ENCODE assay signal across 2 cellular contexts in the genomic region with DNA sequence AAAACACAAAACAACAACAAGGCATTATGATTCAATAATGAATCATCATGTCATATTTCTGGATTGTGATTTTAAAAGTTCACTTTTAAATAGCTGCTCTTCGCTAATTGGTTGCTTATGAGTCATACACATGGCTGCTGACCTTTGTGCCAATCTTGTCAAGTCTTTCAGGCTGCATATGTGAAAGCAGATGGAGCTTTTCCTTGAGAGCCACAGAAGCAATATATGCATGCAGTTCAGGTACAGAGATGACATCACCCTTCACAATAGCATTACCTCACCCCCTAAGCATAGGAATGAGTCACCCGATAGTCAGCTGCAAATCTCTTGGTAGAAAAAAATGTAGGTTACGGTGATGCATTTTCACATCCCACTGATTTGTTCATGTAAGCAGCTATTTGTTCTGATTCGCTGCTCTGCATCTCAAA.
TF ChIP-seq lines count a peak whose summit lies in the region.

No MANE protein-coding gene starts in this region.

TF ChIP-seq in SK-N-SH, 30 proteins besides CTCF, POLR2A, EP300 and RAD21 (continued from another document and continues in another):
- TF ChIP-seq NRF1 (IDR thresholded peaks at IDR 0.05; ENCODE audit: low read depth, low read length) (no peak), MXI1 (IDR thresholded peaks at IDR 0.05; ENCODE audit: low read depth, low read length) (peak; percentile 41; the same call in 1 of the 2 replicates), RXRA (IDR thresholded peaks at IDR 0.05; ENCODE audit: borderline replicate concordance, low read depth) (peak; percentile 81), RFX5 (IDR thresholded peaks at IDR 0.05; ENCODE audit: low read length) (no peak), SMC3 (IDR thresholded peaks at IDR 0.05; ENCODE audit: low read depth, low read length) (no peak), GATA2 (CRISPR knock-in tag; IDR thresholded peaks at IDR 0.05) (no peak), EZH2phosphoT487 (IDR thresholded peaks at IDR 0.05; ENCODE audit: borderline replicate concordance, low read depth) (no peak), FOSL2 (IDR thresholded peaks at IDR 0.05; ENCODE audit: borderline replicate concordance, low read depth) (no peak; the same call in none of the 2 replicates), FOXJ3 (CRISPR knock-in tag; IDR thresholded peaks at IDR 0.05) (no peak), GABPA (IDR thresholded peaks at IDR 0.05; ENCODE audit: low read depth) (no peak), FOXM1 (IDR thresholded peaks at IDR 0.05; ENCODE audit: low read depth) (0 out of 2 replicates have a peak, but pooled peaks have one; percentile 32), ELF1 (IDR thresholded peaks at IDR 0.05) (no peak), TAF1 (IDR thresholded peaks at IDR 0.05; ENCODE audit: borderline replicate concordance, low read depth, low read length) (no peak), SIN3A (IDR thresholded peaks at IDR 0.05; ENCODE audit: borderline replicate concordance, low read depth, low read length) (no peak), NFIC (IDR thresholded peaks at IDR 0.05; ENCODE audit: borderline replicate concordance) (peak; percentile 28; the same call in 1 of the 2 replicates), CHD2 (IDR thresholded peaks at IDR 0.05; ENCODE audit: low read length, partially characterized antibody) (no peak), JUND (IDR thresholded peaks at IDR 0.05) (peak; percentile 97), TEAD4 (IDR thresholded peaks at IDR 0.05; ENCODE audit: borderline replicate concordance, insufficient read depth) (peak; percentile 52; the same call in 1 of the 2 replicates)
- TF ChIP-seq, protein P1, sequence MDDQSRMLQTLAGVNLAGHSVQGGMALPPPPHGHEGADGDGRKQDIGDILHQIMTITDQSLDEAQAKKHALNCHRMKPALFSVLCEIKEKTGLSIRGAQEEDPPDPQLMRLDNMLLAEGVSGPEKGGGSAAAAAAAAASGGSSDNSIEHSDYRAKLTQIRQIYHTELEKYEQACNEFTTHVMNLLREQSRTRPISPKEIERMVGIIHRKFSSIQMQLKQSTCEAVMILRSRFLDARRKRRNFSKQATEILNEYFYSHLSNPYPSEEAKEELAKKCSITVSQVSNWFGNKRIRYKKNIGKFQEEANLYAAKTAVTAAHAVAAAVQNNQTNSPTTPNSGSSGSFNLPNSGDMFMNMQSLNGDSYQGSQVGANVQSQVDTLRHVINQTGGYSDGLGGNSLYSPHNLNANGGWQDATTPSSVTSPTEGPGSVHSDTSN (IDR thresholded peaks at IDR 0.05): peak; percentile 80
- TF ChIP-seq, protein P2, sequence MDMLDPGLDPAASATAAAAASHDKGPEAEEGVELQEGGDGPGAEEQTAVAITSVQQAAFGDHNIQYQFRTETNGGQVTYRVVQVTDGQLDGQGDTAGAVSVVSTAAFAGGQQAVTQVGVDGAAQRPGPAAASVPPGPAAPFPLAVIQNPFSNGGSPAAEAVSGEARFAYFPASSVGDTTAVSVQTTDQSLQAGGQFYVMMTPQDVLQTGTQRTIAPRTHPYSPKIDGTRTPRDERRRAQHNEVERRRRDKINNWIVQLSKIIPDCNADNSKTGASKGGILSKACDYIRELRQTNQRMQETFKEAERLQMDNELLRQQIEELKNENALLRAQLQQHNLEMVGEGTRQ (IDR thresholded peaks at IDR 0.05; ENCODE audit: borderline replicate concordance, low read depth, low read length): no peak
- TF ChIP-seq, protein P3, sequence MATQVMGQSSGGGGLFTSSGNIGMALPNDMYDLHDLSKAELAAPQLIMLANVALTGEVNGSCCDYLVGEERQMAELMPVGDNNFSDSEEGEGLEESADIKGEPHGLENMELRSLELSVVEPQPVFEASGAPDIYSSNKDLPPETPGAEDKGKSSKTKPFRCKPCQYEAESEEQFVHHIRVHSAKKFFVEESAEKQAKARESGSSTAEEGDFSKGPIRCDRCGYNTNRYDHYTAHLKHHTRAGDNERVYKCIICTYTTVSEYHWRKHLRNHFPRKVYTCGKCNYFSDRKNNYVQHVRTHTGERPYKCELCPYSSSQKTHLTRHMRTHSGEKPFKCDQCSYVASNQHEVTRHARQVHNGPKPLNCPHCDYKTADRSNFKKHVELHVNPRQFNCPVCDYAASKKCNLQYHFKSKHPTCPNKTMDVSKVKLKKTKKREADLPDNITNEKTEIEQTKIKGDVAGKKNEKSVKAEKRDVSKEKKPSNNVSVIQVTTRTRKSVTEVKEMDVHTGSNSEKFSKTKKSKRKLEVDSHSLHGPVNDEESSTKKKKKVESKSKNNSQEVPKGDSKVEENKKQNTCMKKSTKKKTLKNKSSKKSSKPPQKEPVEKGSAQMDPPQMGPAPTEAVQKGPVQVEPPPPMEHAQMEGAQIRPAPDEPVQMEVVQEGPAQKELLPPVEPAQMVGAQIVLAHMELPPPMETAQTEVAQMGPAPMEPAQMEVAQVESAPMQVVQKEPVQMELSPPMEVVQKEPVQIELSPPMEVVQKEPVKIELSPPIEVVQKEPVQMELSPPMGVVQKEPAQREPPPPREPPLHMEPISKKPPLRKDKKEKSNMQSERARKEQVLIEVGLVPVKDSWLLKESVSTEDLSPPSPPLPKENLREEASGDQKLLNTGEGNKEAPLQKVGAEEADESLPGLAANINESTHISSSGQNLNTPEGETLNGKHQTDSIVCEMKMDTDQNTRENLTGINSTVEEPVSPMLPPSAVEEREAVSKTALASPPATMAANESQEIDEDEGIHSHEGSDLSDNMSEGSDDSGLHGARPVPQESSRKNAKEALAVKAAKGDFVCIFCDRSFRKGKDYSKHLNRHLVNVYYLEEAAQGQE (IDR thresholded peaks at IDR 0.05; ENCODE audit: low read depth, low read length): peak; percentile 33; the same call in 1 of the 2 replicates
- TF ChIP-seq, protein P4, sequence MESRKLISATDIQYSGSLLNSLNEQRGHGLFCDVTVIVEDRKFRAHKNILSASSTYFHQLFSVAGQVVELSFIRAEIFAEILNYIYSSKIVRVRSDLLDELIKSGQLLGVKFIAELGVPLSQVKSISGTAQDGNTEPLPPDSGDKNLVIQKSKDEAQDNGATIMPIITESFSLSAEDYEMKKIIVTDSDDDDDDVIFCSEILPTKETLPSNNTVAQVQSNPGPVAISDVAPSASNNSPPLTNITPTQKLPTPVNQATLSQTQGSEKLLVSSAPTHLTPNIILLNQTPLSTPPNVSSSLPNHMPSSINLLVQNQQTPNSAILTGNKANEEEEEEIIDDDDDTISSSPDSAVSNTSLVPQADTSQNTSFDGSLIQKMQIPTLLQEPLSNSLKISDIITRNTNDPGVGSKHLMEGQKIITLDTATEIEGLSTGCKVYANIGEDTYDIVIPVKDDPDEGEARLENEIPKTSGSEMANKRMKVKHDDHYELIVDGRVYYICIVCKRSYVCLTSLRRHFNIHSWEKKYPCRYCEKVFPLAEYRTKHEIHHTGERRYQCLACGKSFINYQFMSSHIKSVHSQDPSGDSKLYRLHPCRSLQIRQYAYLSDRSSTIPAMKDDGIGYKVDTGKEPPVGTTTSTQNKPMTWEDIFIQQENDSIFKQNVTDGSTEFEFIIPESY (IDR thresholded peaks at IDR 0.05; ENCODE audit: borderline replicate concordance, low read depth): 0 out of 2 replicates have a peak, but pooled peaks have one; percentile 37
- TF ChIP-seq, protein P5, sequence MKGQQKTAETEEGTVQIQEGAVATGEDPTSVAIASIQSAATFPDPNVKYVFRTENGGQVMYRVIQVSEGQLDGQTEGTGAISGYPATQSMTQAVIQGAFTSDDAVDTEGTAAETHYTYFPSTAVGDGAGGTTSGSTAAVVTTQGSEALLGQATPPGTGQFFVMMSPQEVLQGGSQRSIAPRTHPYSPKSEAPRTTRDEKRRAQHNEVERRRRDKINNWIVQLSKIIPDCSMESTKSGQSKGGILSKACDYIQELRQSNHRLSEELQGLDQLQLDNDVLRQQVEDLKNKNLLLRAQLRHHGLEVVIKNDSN (IDR thresholded peaks at IDR 0.05; ENCODE audit: borderline replicate concordance, low read depth): no peak

TF ChIP-seq in GM12878, 131 proteins besides CTCF, POLR2A, EP300 and RAD21 (continued from another document and continues in another):
- TF ChIP-seq HDAC2 (IDR thresholded peaks at IDR 0.05) (no peak), HCFC1 (IDR thresholded peaks at IDR 0.05; ENCODE audit: low read length) (no peak), SMC3 (IDR thresholded peaks at IDR 0.05; ENCODE audit: borderline replicate concordance, low read length) (no peak), SP1 (IDR thresholded peaks at IDR 0.05; ENCODE audit: low read depth, low read length) (no peak), RUNX3 (IDR thresholded peaks at IDR 0.05; ENCODE audit: low read length) (peak; percentile 90), WRNIP1 (IDR thresholded peaks at IDR 0.05; ENCODE audit: borderline replicate concordance, low read depth, low read length) (0 out of 2 replicates have a peak, but pooled peaks have one; percentile 74), BCL11A (IDR thresholded peaks at IDR 0.05; ENCODE audit: low read depth, low read length) (peak; percentile 93), TCF7 (IDR thresholded peaks at IDR 0.05; ENCODE audit: borderline replicate concordance) (no peak), SIN3A (IDR thresholded peaks at IDR 0.05; ENCODE audit: low read depth, low read length) (no peak; the same call in 1 of the 2 replicates), CREM (IDR thresholded peaks at IDR 0.05; ENCODE audit: low read depth) (peak; percentile 95), NBN (IDR thresholded peaks at IDR 0.05) (peak; percentile 88), PML (IDR thresholded peaks at IDR 0.05; ENCODE audit: low read length) (peak; percentile 88), RCOR1 (conservative IDR thresholded peaks at IDR 0.05; ENCODE audit: low read depth, low read length) (0 out of 2 replicates have a peak, but pooled peaks have one; percentile 25)
- TF ChIP-seq, protein P6, sequence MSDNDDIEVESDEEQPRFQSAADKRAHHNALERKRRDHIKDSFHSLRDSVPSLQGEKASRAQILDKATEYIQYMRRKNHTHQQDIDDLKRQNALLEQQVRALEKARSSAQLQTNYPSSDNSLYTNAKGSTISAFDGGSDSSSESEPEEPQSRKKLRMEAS (IDR thresholded peaks at IDR 0.05; ENCODE audit: low read depth, low read length): no peak
- TF ChIP-seq, protein P7, sequence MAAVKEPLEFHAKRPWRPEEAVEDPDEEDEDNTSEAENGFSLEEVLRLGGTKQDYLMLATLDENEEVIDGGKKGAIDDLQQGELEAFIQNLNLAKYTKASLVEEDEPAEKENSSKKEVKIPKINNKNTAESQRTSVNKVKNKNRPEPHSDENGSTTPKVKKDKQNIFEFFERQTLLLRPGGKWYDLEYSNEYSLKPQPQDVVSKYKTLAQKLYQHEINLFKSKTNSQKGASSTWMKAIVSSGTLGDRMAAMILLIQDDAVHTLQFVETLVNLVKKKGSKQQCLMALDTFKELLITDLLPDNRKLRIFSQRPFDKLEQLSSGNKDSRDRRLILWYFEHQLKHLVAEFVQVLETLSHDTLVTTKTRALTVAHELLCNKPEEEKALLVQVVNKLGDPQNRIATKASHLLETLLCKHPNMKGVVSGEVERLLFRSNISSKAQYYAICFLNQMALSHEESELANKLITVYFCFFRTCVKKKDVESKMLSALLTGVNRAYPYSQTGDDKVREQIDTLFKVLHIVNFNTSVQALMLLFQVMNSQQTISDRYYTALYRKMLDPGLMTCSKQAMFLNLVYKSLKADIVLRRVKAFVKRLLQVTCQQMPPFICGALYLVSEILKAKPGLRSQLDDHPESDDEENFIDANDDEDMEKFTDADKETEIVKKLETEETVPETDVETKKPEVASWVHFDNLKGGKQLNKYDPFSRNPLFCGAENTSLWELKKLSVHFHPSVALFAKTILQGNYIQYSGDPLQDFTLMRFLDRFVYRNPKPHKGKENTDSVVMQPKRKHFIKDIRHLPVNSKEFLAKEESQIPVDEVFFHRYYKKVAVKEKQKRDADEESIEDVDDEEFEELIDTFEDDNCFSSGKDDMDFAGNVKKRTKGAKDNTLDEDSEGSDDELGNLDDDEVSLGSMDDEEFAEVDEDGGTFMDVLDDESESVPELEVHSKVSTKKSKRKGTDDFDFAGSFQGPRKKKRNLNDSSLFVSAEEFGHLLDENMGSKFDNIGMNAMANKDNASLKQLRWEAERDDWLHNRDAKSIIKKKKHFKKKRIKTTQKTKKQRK (IDR thresholded peaks at IDR 0.05; ENCODE audit: low read depth, low read length): no peak
- TF ChIP-seq, protein P4 (IDR thresholded peaks at IDR 0.05): no peak
- TF ChIP-seq, protein P8, sequence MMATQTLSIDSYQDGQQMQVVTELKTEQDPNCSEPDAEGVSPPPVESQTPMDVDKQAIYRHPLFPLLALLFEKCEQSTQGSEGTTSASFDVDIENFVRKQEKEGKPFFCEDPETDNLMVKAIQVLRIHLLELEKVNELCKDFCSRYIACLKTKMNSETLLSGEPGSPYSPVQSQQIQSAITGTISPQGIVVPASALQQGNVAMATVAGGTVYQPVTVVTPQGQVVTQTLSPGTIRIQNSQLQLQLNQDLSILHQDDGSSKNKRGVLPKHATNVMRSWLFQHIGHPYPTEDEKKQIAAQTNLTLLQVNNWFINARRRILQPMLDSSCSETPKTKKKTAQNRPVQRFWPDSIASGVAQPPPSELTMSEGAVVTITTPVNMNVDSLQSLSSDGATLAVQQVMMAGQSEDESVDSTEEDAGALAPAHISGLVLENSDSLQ (IDR thresholded peaks at IDR 0.05): peak; percentile 93
- TF ChIP-seq, protein P5 (IDR thresholded peaks at IDR 0.05; ENCODE audit: borderline replicate concordance, extremely low read length, insufficient read depth, low read depth, low read length): no peak
- TF ChIP-seq, protein P9, sequence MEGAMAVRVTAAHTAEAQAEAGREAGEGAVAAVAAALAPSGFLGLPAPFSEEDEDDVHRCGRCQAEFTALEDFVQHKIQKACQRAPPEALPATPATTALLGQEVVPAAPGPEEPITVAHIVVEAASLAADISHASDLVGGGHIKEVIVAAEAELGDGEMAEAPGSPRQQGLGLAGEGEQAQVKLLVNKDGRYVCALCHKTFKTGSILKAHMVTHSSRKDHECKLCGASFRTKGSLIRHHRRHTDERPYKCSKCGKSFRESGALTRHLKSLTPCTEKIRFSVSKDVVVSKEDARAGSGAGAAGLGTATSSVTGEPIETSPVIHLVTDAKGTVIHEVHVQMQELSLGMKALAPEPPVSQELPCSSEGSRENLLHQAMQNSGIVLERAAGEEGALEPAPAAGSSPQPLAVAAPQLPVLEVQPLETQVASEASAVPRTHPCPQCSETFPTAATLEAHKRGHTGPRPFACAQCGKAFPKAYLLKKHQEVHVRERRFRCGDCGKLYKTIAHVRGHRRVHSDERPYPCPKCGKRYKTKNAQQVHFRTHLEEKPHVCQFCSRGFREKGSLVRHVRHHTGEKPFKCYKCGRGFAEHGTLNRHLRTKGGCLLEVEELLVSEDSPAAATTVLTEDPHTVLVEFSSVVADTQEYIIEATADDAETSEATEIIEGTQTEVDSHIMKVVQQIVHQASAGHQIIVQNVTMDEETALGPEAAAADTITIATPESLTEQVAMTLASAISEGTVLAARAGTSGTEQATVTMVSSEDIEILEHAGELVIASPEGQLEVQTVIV (IDR thresholded peaks at IDR 0.05; ENCODE audit: borderline replicate concordance, partially characterized antibody): no peak
